Comparison of ENCODE assay signal across 1 cellular context in genomic region chr3:111764645-111765091, GRCh38.
TF ChIP-seq lines count a peak whose summit lies in the region.

No MANE protein-coding gene starts in this region.

TF ChIP-seq in HepG2, 621 proteins besides CTCF, POLR2A, EP300 and RAD21 (continued from another document and continues in another):
- TF ChIP-seq HNF1B (CRISPR knock-in tag; IDR thresholded peaks at IDR 0.05) (0 out of 2 replicates have a peak, but pooled peaks have one; percentile 24), NAIF1 (CRISPR knock-in tag; IDR thresholded peaks at IDR 0.05; ENCODE audit: borderline replicate concordance) (no peak), BORCS8-MEF2B (CRISPR knock-in tag; IDR thresholded peaks at IDR 0.05) (no peak), RFX5 (IDR thresholded peaks at IDR 0.05; ENCODE audit: low read depth, low read length) (no peak), TRIM24 (CRISPR knock-in tag; IDR thresholded peaks at IDR 0.05) (peak; percentile 92), ZNF362 (CRISPR knock-in tag; IDR thresholded peaks at IDR 0.05; ENCODE audit: borderline replicate concordance) (no peak), ISL2 (CRISPR knock-in tag; IDR thresholded peaks at IDR 0.05) (no peak), ZNF776 (CRISPR knock-in tag; IDR thresholded peaks at IDR 0.05) (no peak), MED13 (CRISPR knock-in tag; IDR thresholded peaks at IDR 0.05) (no peak), EZH2 (conservative IDR thresholded peaks at IDR 0.05; ENCODE audit: low read depth, low read length) (no peak), HES4 (CRISPR knock-in tag; IDR thresholded peaks at IDR 0.05; ENCODE audit: borderline replicate concordance) (no peak), MXD3 (CRISPR knock-in tag; IDR thresholded peaks at IDR 0.05) (no peak), MAFF (IDR thresholded peaks at IDR 0.05; ENCODE audit: low read depth, low read length) (peak; percentile 96), ZBTB7B (CRISPR knock-in tag; IDR thresholded peaks at IDR 0.05) (no peak), ZIK1 (CRISPR knock-in tag; IDR thresholded peaks at IDR 0.05; ENCODE audit: borderline replicate concordance, low read depth) (no peak), TCF7 (IDR thresholded peaks at IDR 0.05; ENCODE audit: low read depth) (0 out of 2 replicates have a peak, but pooled peaks have one; percentile 12), TFDP2 (CRISPR knock-in tag; IDR thresholded peaks at IDR 0.05) (no peak), POGZ (CRISPR knock-in tag; IDR thresholded peaks at IDR 0.05) (peak; percentile 92), SALL2 (CRISPR knock-in tag; IDR thresholded peaks at IDR 0.05) (no peak), TBP (CRISPR knock-in tag; IDR thresholded peaks at IDR 0.05) (no peak), ASH2L (IDR thresholded peaks at IDR 0.05; ENCODE audit: insufficient read length, low read depth, low read length) (peak; percentile 25), TIGD3 (CRISPR knock-in tag; IDR thresholded peaks at IDR 0.05; ENCODE audit: borderline replicate concordance) (no peak), ZSCAN12 (CRISPR knock-in tag; IDR thresholded peaks at IDR 0.05) (no peak), ZNF878 (CRISPR knock-in tag; IDR thresholded peaks at IDR 0.05) (no peak), ZNF747 (CRISPR knock-in tag; IDR thresholded peaks at IDR 0.05; ENCODE audit: borderline replicate concordance) (no peak), ZNF562 (CRISPR knock-in tag; IDR thresholded peaks at IDR 0.05; ENCODE audit: borderline replicate concordance) (no peak), SOX6 (IDR thresholded peaks at IDR 0.05) (no peak), SOX6 (CRISPR knock-in tag; IDR thresholded peaks at IDR 0.05) (peak; percentile 91), ZFP62 (CRISPR knock-in tag; IDR thresholded peaks at IDR 0.05) (no peak), TOE1 (CRISPR knock-in tag; IDR thresholded peaks at IDR 0.05) (no peak), ZNF253 (CRISPR knock-in tag; IDR thresholded peaks at IDR 0.05; ENCODE audit: borderline replicate concordance) (no peak), NR2F1 (CRISPR knock-in tag; IDR thresholded peaks at IDR 0.05) (peak; percentile 43 to 67; a peak in 3 of 4 replicates), HMGXB3 (CRISPR knock-in tag; IDR thresholded peaks at IDR 0.05; ENCODE audit: borderline replicate concordance) (no peak), SALL1 (CRISPR knock-in tag; IDR thresholded peaks at IDR 0.05) (peak; percentile 53; the same call in 1 of the 2 replicates), GATAD2A (CRISPR knock-in tag; IDR thresholded peaks at IDR 0.05) (peak; percentile 82)
- TF ChIP-seq, protein P1, sequence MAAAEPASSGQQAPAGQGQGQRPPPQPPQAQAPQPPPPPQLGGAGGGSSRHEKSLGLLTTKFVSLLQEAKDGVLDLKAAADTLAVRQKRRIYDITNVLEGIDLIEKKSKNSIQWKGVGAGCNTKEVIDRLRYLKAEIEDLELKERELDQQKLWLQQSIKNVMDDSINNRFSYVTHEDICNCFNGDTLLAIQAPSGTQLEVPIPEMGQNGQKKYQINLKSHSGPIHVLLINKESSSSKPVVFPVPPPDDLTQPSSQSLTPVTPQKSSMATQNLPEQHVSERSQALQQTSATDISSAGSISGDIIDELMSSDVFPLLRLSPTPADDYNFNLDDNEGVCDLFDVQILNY (CRISPR knock-in tag; conservative IDR thresholded peaks at IDR 0.05) = no peak
- TF ChIP-seq, protein P2, sequence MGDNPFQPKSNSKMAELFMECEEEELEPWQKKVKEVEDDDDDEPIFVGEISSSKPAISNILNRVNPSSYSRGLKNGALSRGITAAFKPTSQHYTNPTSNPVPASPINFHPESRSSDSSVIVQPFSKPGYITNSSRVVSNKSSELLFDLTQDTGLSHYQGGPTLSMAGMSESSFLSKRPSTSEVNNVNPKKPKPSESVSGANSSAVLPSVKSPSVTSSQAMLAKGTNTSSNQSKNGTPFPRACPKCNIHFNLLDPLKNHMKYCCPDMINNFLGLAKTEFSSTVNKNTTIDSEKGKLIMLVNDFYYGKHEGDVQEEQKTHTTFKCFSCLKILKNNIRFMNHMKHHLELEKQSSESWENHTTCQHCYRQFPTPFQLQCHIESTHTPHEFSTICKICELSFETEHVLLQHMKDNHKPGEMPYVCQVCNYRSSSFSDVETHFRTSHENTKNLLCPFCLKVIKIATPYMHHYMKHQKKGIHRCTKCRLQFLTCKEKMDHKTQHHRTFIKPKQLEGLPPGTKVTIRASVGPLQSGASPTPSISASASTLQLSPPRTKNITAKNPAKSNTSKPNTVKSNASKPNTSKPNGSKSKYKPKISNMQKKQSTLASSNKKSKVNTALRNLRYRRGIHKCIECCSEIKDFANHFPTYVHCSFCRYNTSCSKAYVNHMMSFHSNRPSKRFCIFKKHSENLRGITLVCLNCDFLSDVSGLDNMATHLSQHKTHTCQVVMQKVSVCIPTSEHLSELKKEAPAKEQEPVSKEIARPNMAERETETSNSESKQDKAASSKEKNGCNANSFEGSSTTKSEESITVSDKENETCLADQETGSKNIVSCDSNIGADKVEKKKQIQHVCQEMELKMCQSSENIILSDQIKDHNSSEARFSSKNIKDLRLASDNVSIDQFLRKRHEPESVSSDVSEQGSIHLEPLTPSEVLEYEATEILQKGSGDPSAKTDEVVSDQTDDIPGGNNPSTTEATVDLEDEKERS (CRISPR knock-in tag; IDR thresholded peaks at IDR 0.05) = no peak
- TF ChIP-seq, protein P3, sequence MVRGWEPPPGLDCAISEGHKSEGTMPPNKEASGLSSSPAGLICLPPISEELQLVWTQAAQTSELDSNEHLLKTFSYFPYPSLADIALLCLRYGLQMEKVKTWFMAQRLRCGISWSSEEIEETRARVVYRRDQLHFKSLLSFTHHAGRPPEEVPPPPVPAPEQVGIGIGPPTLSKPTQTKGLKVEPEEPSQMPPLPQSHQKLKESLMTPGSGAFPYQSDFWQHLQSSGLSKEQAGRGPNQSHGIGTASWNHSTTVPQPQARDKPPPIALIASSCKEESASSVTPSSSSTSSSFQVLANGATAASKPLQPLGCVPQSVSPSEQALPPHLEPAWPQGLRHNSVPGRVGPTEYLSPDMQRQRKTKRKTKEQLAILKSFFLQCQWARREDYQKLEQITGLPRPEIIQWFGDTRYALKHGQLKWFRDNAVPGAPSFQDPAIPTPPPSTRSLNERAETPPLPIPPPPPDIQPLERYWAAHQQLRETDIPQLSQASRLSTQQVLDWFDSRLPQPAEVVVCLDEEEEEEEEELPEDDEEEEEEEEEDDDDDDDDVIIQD (CRISPR knock-in tag; IDR thresholded peaks at IDR 0.05; ENCODE audit: low read depth) = peak; percentile 98
- TF ChIP-seq, protein P4, sequence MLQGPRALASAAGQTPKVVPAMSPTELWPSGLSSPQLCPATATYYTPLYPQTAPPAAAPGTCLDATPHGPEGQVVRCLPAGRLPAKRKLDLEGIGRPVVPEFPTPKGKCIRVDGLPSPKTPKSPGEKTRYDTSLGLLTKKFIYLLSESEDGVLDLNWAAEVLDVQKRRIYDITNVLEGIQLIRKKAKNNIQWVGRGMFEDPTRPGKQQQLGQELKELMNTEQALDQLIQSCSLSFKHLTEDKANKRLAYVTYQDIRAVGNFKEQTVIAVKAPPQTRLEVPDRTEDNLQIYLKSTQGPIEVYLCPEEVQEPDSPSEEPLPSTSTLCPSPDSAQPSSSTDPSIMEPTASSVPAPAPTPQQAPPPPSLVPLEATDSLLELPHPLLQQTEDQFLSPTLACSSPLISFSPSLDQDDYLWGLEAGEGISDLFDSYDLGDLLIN (CRISPR knock-in tag; IDR thresholded peaks at IDR 0.05; ENCODE audit: borderline replicate concordance) = no peak
- TF ChIP-seq, protein P5, sequence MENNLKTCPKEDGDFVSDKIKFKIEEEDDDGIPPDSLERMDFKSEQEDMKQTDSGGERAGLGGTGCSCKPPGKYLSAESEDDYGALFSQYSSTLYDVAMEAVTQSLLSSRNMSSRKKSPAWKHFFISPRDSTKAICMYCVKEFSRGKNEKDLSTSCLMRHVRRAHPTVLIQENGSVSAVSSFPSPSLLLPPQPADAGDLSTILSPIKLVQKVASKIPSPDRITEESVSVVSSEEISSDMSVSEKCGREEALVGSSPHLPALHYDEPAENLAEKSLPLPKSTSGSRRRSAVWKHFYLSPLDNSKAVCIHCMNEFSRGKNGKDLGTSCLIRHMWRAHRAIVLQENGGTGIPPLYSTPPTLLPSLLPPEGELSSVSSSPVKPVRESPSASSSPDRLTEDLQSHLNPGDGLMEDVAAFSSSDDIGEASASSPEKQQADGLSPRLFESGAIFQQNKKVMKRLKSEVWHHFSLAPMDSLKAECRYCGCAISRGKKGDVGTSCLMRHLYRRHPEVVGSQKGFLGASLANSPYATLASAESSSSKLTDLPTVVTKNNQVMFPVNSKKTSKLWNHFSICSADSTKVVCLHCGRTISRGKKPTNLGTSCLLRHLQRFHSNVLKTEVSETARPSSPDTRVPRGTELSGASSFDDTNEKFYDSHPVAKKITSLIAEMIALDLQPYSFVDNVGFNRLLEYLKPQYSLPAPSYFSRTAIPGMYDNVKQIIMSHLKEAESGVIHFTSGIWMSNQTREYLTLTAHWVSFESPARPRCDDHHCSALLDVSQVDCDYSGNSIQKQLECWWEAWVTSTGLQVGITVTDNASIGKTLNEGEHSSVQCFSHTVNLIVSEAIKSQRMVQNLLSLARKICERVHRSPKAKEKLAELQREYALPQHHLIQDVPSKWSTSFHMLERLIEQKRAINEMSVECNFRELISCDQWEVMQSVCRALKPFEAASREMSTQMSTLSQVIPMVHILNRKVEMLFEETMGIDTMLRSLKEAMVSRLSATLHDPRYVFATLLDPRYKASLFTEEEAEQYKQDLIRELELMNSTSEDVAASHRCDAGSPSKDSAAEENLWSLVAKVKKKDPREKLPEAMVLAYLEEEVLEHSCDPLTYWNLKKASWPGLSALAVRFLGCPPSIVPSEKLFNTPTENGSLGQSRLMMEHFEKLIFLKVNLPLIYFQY (CRISPR knock-in tag; IDR thresholded peaks at IDR 0.05; ENCODE audit: borderline replicate concordance) = no peak
